17 cellular contexts compared by ENCODE assay signal in the genomic region with DNA sequence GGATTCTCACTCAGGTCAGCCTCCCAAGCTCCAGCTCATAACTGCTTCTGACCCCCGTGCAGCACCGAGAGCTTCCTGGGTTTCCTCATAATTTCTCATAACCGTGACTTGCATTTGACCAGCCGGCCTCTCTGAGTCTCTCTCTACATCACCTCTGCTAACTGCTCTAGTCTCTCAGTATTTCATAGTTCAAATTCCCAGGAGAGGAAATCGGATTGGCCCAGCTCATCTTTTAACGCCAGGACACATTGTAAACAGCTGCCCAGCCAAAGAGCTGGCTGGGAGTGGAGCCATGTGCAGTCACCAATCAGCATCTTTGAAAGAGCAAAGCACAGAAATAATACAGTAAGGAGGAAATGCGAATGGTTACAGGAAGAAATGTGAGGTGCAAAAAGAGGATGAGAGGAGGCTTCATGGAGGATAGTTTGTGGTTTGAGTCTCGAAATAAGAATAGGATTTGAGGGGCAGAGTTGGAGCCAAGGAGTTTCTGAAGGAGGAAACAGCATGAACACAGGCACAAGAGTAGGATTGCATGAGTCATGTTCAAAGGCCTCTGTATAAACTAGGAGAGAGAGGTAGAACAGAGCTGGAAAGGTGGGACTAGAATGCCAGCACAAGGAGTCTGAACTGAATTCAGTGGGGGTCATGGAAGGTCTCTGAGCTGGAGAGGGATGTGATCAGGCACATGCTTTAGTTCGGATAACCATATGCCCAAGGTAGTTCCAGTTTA. TPM values are rescaled to one million over a fixed set of nuclear protein-coding genes. Genes with fewer than 3 reads are reported as not detected.
DNase-seq lines count a peak whose midpoint lies in the region; ATAC-seq and TF ChIP-seq lines count a peak whose summit lies in the region.
"Had no signal": no experiment of that assay in that cellular context is flagged by ENCODE, and none has a peak within 500 bp of the region (broad histone marks: within the 10 kb centered on the region; RNA-seq: fewer than 3 reads in every experiment).

No MANE protein-coding gene starts in this region.

- no peaks in the 10 kb centered on the region for H3K36me3 Mint-ChIP-seq in activated T-cell treated with anti-CD3 and anti-CD28 coated beads, Interleukin-2, amount 50 U/mL, for 24 hours (ENCODE audit: low read depth)

- H3K27ac ChIP-seq in fibroblast of lung (ENCODE audit: insufficient read depth, low read length), result peak overlapping the region; percentile 43
- H3K27ac ChIP-seq: ascending aorta, lower lobe of right lung had no signal

- no peaks in the 10 kb centered on the region for H3K9me3 Mint-ChIP-seq in activated T-cell treated with anti-CD3 and anti-CD28 coated beads, Interleukin-2, amount 50 U/mL, for 24 hours

- no peak overlapping the region for H3K27ac Mint-ChIP-seq in activated T-cell treated with anti-CD3 and anti-CD28 coated beads, Interleukin-2, amount 50 U/mL, for 24 hours

- H3K9ac ChIP-seq in fibroblast of lung (ENCODE audit: insufficient read depth, low read length), result no peak overlapping the region

- H3K27me3 ChIP-seq in MG63, result no peaks in the 10 kb centered on the region
- peaks cover 13% of the 10 kb centered on the region for H3K27me3 ChIP-seq in fibroblast of lung (ENCODE audit: control insufficient read depth, insufficient read depth, low read length)

- no peaks in the 10 kb centered on the region for H4K20me1 ChIP-seq in fibroblast of lung (ENCODE audit: control insufficient read depth, extremely low read depth, insufficient read depth, low read length)

- H3K4me3 Mint-ChIP-seq in activated T-cell treated with anti-CD3 and anti-CD28 coated beads, Interleukin-2, amount 50 U/mL, for 24 hours, result no peak overlapping the region

- no peak for TF ChIP-seq CTCF in fibroblast of lung (conservative IDR thresholded peaks at IDR 0.05 in 1 of 2, IDR thresholded peaks at IDR 0.05 in 1 of 2; ENCODE audit: low read depth in 1 of 2, low read length in 2 of 2)

- DNase-seq in NCI-H82 (lab: John Stamatoyannopoulos, UW) (peak; percentile 48), NCI-H82 treated with DMSO at 0.1 percent for 48 hours (lab: John Stamatoyannopoulos, UW; ENCODE audit: unreplicated experiment) (no peak), MG63 (peak; percentile 83), fibroblast of lung (ENCODE audit: low read depth in 2 of 2) (peak; percentile 42 to 66), stromal cell of bone marrow (ENCODE audit: low read depth) (peak; percentile 28)
- no peak for DNase-seq in activated T-cell treated with anti-CD3 and anti-CD28 coated beads, Interleukin-2, amount 50 U/mL, for 24 hours
- DNase-seq: activated T-cell treated with anti-CD3 and anti-CD28 coated beads for 4 hours; AML-193; effector CD8-positive, alpha-beta T cell; GF-D8; hippocampal formation; lower lobe of right lung; NCI-H748 treated with DMSO at 0.1 percent for 48 hours had no signal

- H3K4me3 ChIP-seq in MG63, result no peak overlapping the region
- no peak overlapping the region for H3K4me3 ChIP-seq in fibroblast of lung (replicated peaks in 1 of 4; ENCODE audit: control extremely low read depth in 1 of 4, insufficient read depth in 1 of 4, low read depth in 3 of 4, low read length in 4 of 4)
- H3K4me3 ChIP-seq: ascending aorta, lower lobe of right lung had no signal

- no peaks in the 10 kb centered on the region for H3K4me1 ChIP-seq in fibroblast of lung (ENCODE audit: control insufficient read depth, extremely low read depth, insufficient read depth, low read length)
- H3K4me1 ChIP-seq: ascending aorta, lower lobe of right lung had no signal

- H3K9me3 ChIP-seq in MG63, result no peaks in the 10 kb centered on the region
- no peaks in the 10 kb centered on the region for H3K9me3 ChIP-seq in fibroblast of lung (ENCODE audit: control insufficient read depth, insufficient read depth, low read depth, low read length)
- H3K9me3 ChIP-seq: ascending aorta, lower lobe of right lung had no signal

- H3K79me2 ChIP-seq in fibroblast of lung (ENCODE audit: control insufficient read depth, insufficient read depth, low read length), result no peaks in the 10 kb centered on the region

- no peaks in the 10 kb centered on the region for H3K4me1 Mint-ChIP-seq in activated T-cell treated with anti-CD3 and anti-CD28 coated beads, Interleukin-2, amount 50 U/mL, for 24 hours (ENCODE audit: low read depth)

- peaks cover 73% of the 10 kb centered on the region for H3K27me3 Mint-ChIP-seq in activated T-cell treated with anti-CD3 and anti-CD28 coated beads, Interleukin-2, amount 50 U/mL, for 24 hours

- peak overlapping the region; percentile 28 for H3K4me2 ChIP-seq in fibroblast of lung (ENCODE audit: extremely low read depth, insufficient read depth, low read length)

- ATAC-seq in GM19035 (IDR thresholded peaks at IDR 0.05; ENCODE audit: unreplicated experiment), result no peak
- no peak for ATAC-seq in HG03571 (IDR thresholded peaks at IDR 0.05; ENCODE audit: unreplicated experiment)
- ATAC-seq: lower lobe of right lung had no signal

- H3K36me3 ChIP-seq in MG63, result no peaks in the 10 kb centered on the region
- no peaks in the 10 kb centered on the region for H3K36me3 ChIP-seq in fibroblast of lung (ENCODE audit: control insufficient read depth, insufficient read depth, low read length)
- H3K36me3 ChIP-seq: ascending aorta, lower lobe of right lung had no signal

- peak overlapping the region; percentile 32 for H2AFZ ChIP-seq in fibroblast of lung (ENCODE audit: low read length)

RNA-seq across cellular contexts. Expression of a gene that starts 15.2 kb away (rescaled TPM):
- total RNA-seq in MG63 (2014; rRNA removed; shearing (Covaris generic); ENCODE audit: low replicate concordance), result 2.0 and 3.0 TPM in 2 replicates
- total RNA-seq in fibroblast of lung, result under 0.01 TPM in 2 replicates
- 0.01 TPM in 1 of 2 replicates, not detected in the other for polyA plus RNA-seq in fibroblast of lung
- polyA plus RNA-seq in fibroblast of lung (2012), result 0.03 TPM in 1 of 2 replicates, not detected in the other
- not detected in 2 replicates for polyA minus RNA-seq in fibroblast of lung (ENCODE audit: low replicate concordance)
- total RNA-seq: ascending aorta, lower lobe of right lung, urinary bladder had no signal
- polyA plus RNA-seq: urinary bladder had no signal

Comparison
In these comparisons a context has a peak if more than half of its experiments do, and no peak if none do; other contexts are left out.
1. DNase-seq: peak in NCI-H82 (single experiment), MG63 (single experiment), fibroblast of lung (2 of 2) and stromal cell of bone marrow (single experiment); none in NCI-H82 treated with DMSO at 0.1 percent for 48 hours (single experiment) and activated T-cell treated with anti-CD3 and anti-CD28 coated beads, Interleukin-2, amount 50 U/mL, for 24 hours (single experiment).